ENCODE assay signal across 19 cellular contexts in the genomic region with DNA sequence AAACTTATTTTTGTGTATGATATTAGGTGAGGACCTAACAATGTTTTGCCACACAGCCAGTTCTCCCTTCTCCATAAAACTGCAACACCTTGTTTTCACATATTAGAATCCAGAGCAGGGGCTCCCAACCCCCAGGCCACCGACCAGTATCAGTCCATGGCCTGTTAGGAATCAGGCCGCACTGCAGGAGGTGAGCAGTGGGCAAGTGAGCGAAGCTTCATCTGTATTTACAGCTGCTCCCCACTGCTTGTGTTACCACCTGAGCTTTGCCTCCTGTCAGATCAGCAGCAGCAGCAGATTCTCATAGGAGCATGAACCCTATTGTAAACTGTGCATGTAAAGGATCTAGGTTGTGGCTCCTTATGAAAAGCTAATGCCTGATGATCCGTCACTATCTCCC.
DNase-seq lines count a peak whose midpoint lies in the region; ATAC-seq and TF ChIP-seq lines count a peak whose summit lies in the region.
"Had no signal": no experiment of that assay in that cellular context is flagged by ENCODE, and none has a peak within 500 bp of the region (broad histone marks: within the 10 kb centered on the region; RNA-seq: fewer than 3 reads in every experiment).

No MANE protein-coding gene starts in this region.

- H3K4me3 ChIP-seq in Loucy (ENCODE audit: low read length, poor library complexity, severe bottlenecking): no peak overlapping the region
- H3K4me3 ChIP-seq: BLaER1, GM12878 had no signal

- peak overlapping the region; percentile 94 for H3K27ac ChIP-seq in VCaP
- H3K27ac ChIP-seq: BLaER1 had no signal

- peak overlapping the region; percentile 84 for H3K9ac ChIP-seq in Loucy (ENCODE audit: low read depth, low read length, poor library complexity, severe bottlenecking)
- H3K9ac ChIP-seq: BLaER1 had no signal

- peaks cover 4% of the 10 kb centered on the region for H4K20me1 ChIP-seq in Loucy (ENCODE audit: insufficient read depth, low read length, poor library complexity, severe bottlenecking)
- H4K20me1 ChIP-seq: BLaER1 had no signal

- H3K4me2 ChIP-seq in Loucy (ENCODE audit: low read depth, low read length, poor library complexity, severe bottlenecking): no peak overlapping the region
- H3K4me2 ChIP-seq: BLaER1 had no signal

- no peak overlapping the region for H2AFZ ChIP-seq in Loucy (ENCODE audit: low read length)

- DNase-seq in mesenteric fat pad (ENCODE audit: low spot score): peak; percentile 64
- DNase-seq in ureter (ENCODE audit: low spot score): no peak
- DNase-seq in D341Med (ENCODE audit: low spot score): no peak
- DNase-seq in EL: no peak
- DNase-seq: 8988T; ACHN; BE2C; C1 segment of cervical spinal cord; CD4-positive, alpha-beta memory T cell; CD4-positive, CD25-positive, alpha-beta regulatory T cell; CD8-positive, alpha-beta memory T cell; COR-L47; DMS79 treated with DMSO at 0.1 percent for 48 hours; GDM1 had no signal

- no peak for ATAC-seq in HG03439 (IDR thresholded peaks at IDR 0.05; ENCODE audit: unreplicated experiment)

- peaks cover 18% of the 10 kb centered on the region for H3F3A ChIP-seq in Loucy (ENCODE audit: low read depth)

- H3K36me3 ChIP-seq in Loucy (ENCODE audit: insufficient read depth, low read length): no peaks in the 10 kb centered on the region
- H3K36me3 ChIP-seq: BE2C, BLaER1 had no signal

- H3K9me3 ChIP-seq in Loucy (ENCODE audit: insufficient read depth, low read depth, low read length): no peaks in the 10 kb centered on the region
- H3K9me3 ChIP-seq: BE2C, BLaER1 had no signal

- no peaks in the 10 kb centered on the region for H3K27me3 ChIP-seq in Loucy (ENCODE audit: insufficient read depth, low read length, poor library complexity, severe bottlenecking)
- H3K27me3 ChIP-seq: BE2C, BLaER1 had no signal

- no peaks in the 10 kb centered on the region for H3K9me2 ChIP-seq in Loucy (replicated peaks; ENCODE audit: low read depth, low read length)

- H3K79me2 ChIP-seq in Loucy (ENCODE audit: insufficient read depth, low read length): peaks cover 16% of the 10 kb centered on the region

- H3K4me1 ChIP-seq in Loucy (ENCODE audit: insufficient read depth, low read length, poor library complexity, severe bottlenecking): peaks cover 40% of the 10 kb centered on the region
- H3K4me1 ChIP-seq: BE2C had no signal

- TF ChIP-seq CTCF in Loucy (conservative IDR thresholded peaks at IDR 0.05; ENCODE audit: low read length) (no peak), VCaP (conservative IDR thresholded peaks at IDR 0.05) (no peak)
